Comparison of ENCODE assay signal across 14 cellular contexts in the genomic region with DNA sequence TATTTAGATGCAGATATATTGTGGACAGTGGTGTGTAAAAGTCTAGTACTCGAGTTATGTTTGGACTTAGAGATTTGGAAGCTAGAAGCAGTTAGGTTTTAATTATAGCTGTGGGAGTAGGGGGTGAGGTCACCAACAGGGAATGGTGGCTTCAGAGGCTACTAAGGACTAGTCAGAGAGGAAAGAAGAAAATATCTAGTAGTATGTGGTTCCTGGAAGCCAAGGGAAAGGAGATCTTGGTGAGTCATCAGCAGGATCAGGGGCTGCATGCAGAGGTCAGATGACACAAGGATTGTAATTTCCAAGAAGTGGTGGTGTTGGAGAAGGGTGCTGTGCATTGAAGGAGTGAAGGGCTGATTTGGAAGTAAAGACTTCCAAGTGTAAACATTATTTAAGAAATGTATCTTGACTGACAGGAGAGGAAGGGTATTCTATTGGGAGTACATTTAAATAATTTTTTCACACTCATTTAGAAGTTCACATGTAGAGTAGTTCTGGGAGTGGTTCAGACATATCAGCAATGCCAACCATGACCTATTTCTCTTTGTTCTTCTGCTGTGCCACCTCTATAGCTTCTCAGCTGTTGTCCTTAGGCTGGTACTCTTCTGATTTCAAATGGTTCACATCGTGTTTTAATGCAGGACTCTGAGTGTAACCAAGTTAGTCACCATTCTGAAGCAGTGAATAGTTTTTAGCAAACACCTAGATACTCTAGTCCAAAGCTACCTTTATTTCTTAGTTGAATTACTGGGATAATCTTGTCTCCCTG. TPM values are rescaled to one million over a fixed set of nuclear protein-coding genes. Genes with fewer than 3 reads are reported as not detected.
DNase-seq lines count a peak whose midpoint lies in the region; ATAC-seq and TF ChIP-seq lines count a peak whose summit lies in the region.
"Had no signal": no experiment of that assay in that cellular context is flagged by ENCODE, and none has a peak within 500 bp of the region (broad histone marks: within the 10 kb centered on the region; RNA-seq: fewer than 3 reads in every experiment).

No MANE protein-coding gene starts in this region.

- no peaks in the 10 kb centered on the region for H3K9me3 ChIP-seq in HCT116 (ENCODE audit: control insufficient read depth in 1 of 2, insufficient read depth in 1 of 2, low read depth in 1 of 2, low read length in 2 of 2)
- H3K9me3 ChIP-seq: right lobe of liver had no signal

- intact Hi-C loops in HCT116 (cut with micrococcal nuclease) = loop anchor here (5.0 kb wide), 1 partner anchor 228 kb away; no protein-coding TSS in a partner anchor
- intact Hi-C loops in activated T-helper 2 cell treated with anti-CD3 and anti-CD28 coated beads, Interferon-gamma antibody, Interleukin-2, Interleukin-4, amounts not matched to agents 10 μg/mL and 5 μg/mL and 100 μg/mL, durations not matched to agents 14 hours and 24 hours and 36 hours (cut with micrococcal nuclease) = no loop called here

- H3K9me3 Mint-ChIP-seq in activated T-helper 2 cell treated with anti-CD3 and anti-CD28 coated beads, Interferon-gamma antibody, Interleukin-2, Interleukin-4, amounts not matched to agents 10 μg/mL and 5 μg/mL and 100 μg/mL, durations not matched to agents 14 hours and 24 hours and 36 hours = no peaks in the 10 kb centered on the region
- H3K9me3 Mint-ChIP-seq: activated naive CD8-positive, alpha-beta T cell treated with anti-CD3 and anti-CD28 coated beads, Interleukin-2, amount 10 ng/mL, durations not matched to agents 7 days and 5 days; stimulated activated memory B cell treated with anti-CD40 and anti-IgM and Interleukin-4, amounts not matched to agents 10 μg/mL and 1 μg/mL and 100 μg/mL, for 72 hours; T-helper 1 cell treated with Interleukin-12 subunit alpha and Interleukin-12 subunit beta and Interleukin-4 antibody, amounts not matched to agents 30 μg/mL and 1 μg/mL, for 36 hours had no signal

- no peak overlapping the region for H3K4me3 Mint-ChIP-seq in activated T-helper 2 cell treated with anti-CD3 and anti-CD28 coated beads, Interferon-gamma antibody, Interleukin-2, Interleukin-4, amounts not matched to agents 10 μg/mL and 5 μg/mL and 100 μg/mL, durations not matched to agents 14 hours and 24 hours and 36 hours (ENCODE audit: low read depth)
- H3K4me3 Mint-ChIP-seq: activated naive CD8-positive, alpha-beta T cell treated with anti-CD3 and anti-CD28 coated beads, Interleukin-2, amount 10 ng/mL, durations not matched to agents 7 days and 5 days; stimulated activated memory B cell treated with anti-CD40 and anti-IgM and Interleukin-4, amounts not matched to agents 10 μg/mL and 1 μg/mL and 100 μg/mL, for 72 hours; T-helper 1 cell treated with Interleukin-12 subunit alpha and Interleukin-12 subunit beta and Interleukin-4 antibody, amounts not matched to agents 30 μg/mL and 1 μg/mL, for 36 hours had no signal

- ATAC-seq in HCT116 = peak; percentile 70; the same call in 1 of the 2 replicates
- ATAC-seq in HG02938 (IDR thresholded peaks at IDR 0.05; ENCODE audit: unreplicated experiment) = no peak
- no peak for ATAC-seq in GM19397 (IDR thresholded peaks at IDR 0.05; ENCODE audit: unreplicated experiment)
- ATAC-seq: stimulated activated memory B cell treated with anti-CD40 and anti-IgM and Interleukin-4, amounts not matched to agents 10 μg/mL and 1 μg/mL and 100 μg/mL, for 72 hours had no signal

- H4K20me1 ChIP-seq in HCT116 (ENCODE audit: insufficient read depth) = peaks cover 8% of the 10 kb centered on the region; the same call in 1 of the 2 replicates

- peaks cover 2% of the 10 kb centered on the region for H3K4me1 Mint-ChIP-seq in activated T-helper 2 cell treated with anti-CD3 and anti-CD28 coated beads, Interferon-gamma antibody, Interleukin-2, Interleukin-4, amounts not matched to agents 10 μg/mL and 5 μg/mL and 100 μg/mL, durations not matched to agents 14 hours and 24 hours and 36 hours (ENCODE audit: low read depth)
- H3K4me1 Mint-ChIP-seq: stimulated activated memory B cell treated with anti-CD40 and anti-IgM and Interleukin-4, amounts not matched to agents 10 μg/mL and 1 μg/mL and 100 μg/mL, for 72 hours had no signal

- H2AFZ ChIP-seq in HCT116 (ENCODE audit: low read depth, low read length, poor library complexity, severe bottlenecking) = no peak overlapping the region

- POLR2A ChIA-PET in AG04449 (lab: Yijun Ruan, JAX) (no interaction called here), HCT116 (lab: Charles Lee) (no interaction called here)

- no peak for TF ChIP-seq CTCF in AG04449 (IDR thresholded peaks at IDR 0.05; ENCODE audit: insufficient read depth, low read length, missing control alignments)
- no peak for TF ChIP-seq CTCF in HCT116 (IDR thresholded peaks at IDR 0.05 in 2 of 3, conservative IDR thresholded peaks at IDR 0.05 in 1 of 3; ENCODE audit: borderline replicate concordance in 1 of 3, insufficient read depth in 1 of 3, low read depth in 2 of 3, low read length in 2 of 3)

- peak overlapping the region; percentile 24 for H3K4me2 ChIP-seq in HCT116 (ENCODE audit: low read length)

- H3K27me3 Mint-ChIP-seq in activated T-helper 2 cell treated with anti-CD3 and anti-CD28 coated beads, Interferon-gamma antibody, Interleukin-2, Interleukin-4, amounts not matched to agents 10 μg/mL and 5 μg/mL and 100 μg/mL, durations not matched to agents 14 hours and 24 hours and 36 hours (ENCODE audit: low read depth) = no peaks in the 10 kb centered on the region
- H3K27me3 Mint-ChIP-seq: activated naive CD8-positive, alpha-beta T cell treated with anti-CD3 and anti-CD28 coated beads, Interleukin-2, amount 10 ng/mL, durations not matched to agents 7 days and 5 days; stimulated activated memory B cell treated with anti-CD40 and anti-IgM and Interleukin-4, amounts not matched to agents 10 μg/mL and 1 μg/mL and 100 μg/mL, for 72 hours had no signal

- CTCF ChIA-PET in AG04449 (lab: Yijun Ruan, JAX) (interaction anchor here (0.8 to 6.1 kb wide), 4 partner anchors 11 to 878 kb away, joined by 3 to 50 read pairs (median 12); no protein-coding TSS in a partner anchor), HCT116 (lab: Charles Lee) (interaction anchor here (0.6 kb wide), 1 partner anchor 19 kb away, joined by 3 read pairs; no protein-coding TSS in a partner anchor)

- RAD21 ChIA-PET in HCT116 (lab: Charles Lee; ENCODE audit: low non-redundant PET in 1 of 2, low total read pairs in 2 of 2, uncharacterized antibody in 2 of 2, unreplicated experiment in 2 of 2) = no interaction called here

- H3K4me1 ChIP-seq in HCT116 (ENCODE audit: control insufficient read depth in 1 of 2, insufficient read depth in 2 of 2, low read length in 2 of 2) = peaks cover 5 to 17% of the 10 kb centered on the region in 2 experiments; a peak in 3 of 4 replicates
- H3K4me1 ChIP-seq: right lobe of liver had no signal

- peak overlapping the region; percentile 20; the same call in 1 of the 2 replicates for H3K27ac ChIP-seq in HCT116 (ENCODE audit: low read depth, low read length)
- H3K27ac ChIP-seq: right lobe of liver had no signal

- DNase-seq in AG04449 (ENCODE audit: low read depth, low spot score) (peak; percentile 78), HCT116 (ENCODE audit: low read depth, low spot score) (no peak), islet precursor cell (peak; percentile 85), NCI-H1930 (lab: John Stamatoyannopoulos, UW) (no peak)
- no peak for DNase-seq in activated T-helper 2 cell treated with anti-CD3 and anti-CD28 coated beads, Interferon-gamma antibody, Interleukin-2, Interleukin-4, amounts not matched to agents 10 μg/mL and 5 μg/mL and 100 μg/mL, durations not matched to agents 14 hours and 24 hours and 36 hours (ENCODE audit: low spot score)
- no peak for DNase-seq in activated effector memory CD4-positive, alpha-beta T cell treated with anti-CD3 and anti-CD28 coated beads, Interleukin-2, amount 50 U/mL, for 16 hours
- DNase-seq: activated naive CD8-positive, alpha-beta T cell treated with anti-CD3 and anti-CD28 coated beads, Interleukin-2, amount 10 ng/mL, durations not matched to agents 7 days and 5 days; DMS79; NCI-H2029; right lobe of liver had no signal

- peaks cover 28 to 38% of the 10 kb centered on the region in 2 experiments for H3K36me3 ChIP-seq in HCT116 (ENCODE audit: control insufficient read depth in 1 of 2, insufficient read depth in 2 of 2, low read length in 2 of 2)

- no peak for TF ChIP-seq POLR2A in HCT116 (IDR thresholded peaks at IDR 0.05; ENCODE audit: borderline replicate concordance, extremely low read depth, insufficient read depth, insufficient read length)

- peaks cover 42% of the 10 kb centered on the region for H3K36me3 Mint-ChIP-seq in activated T-helper 2 cell treated with anti-CD3 and anti-CD28 coated beads, Interferon-gamma antibody, Interleukin-2, Interleukin-4, amounts not matched to agents 10 μg/mL and 5 μg/mL and 100 μg/mL, durations not matched to agents 14 hours and 24 hours and 36 hours (ENCODE audit: low read depth)

- H3K9me2 ChIP-seq in HCT116 (ENCODE audit: insufficient read depth) = no peaks in the 10 kb centered on the region

- no peak overlapping the region for H3K9ac ChIP-seq in HCT116 (ENCODE audit: low read length)

- no peak overlapping the region for H3K4me3 ChIP-seq in AG04449 (ENCODE audit: low read depth, low read length)
- H3K4me3 ChIP-seq in HCT116 (replicated peaks in 1 of 2; ENCODE audit: low read depth in 1 of 2, low read length in 2 of 2) = no peak overlapping the region
- H3K4me3 ChIP-seq: right lobe of liver had no signal

- peak overlapping the region; percentile 2 for H3K27ac Mint-ChIP-seq in activated T-helper 2 cell treated with anti-CD3 and anti-CD28 coated beads, Interferon-gamma antibody, Interleukin-2, Interleukin-4, amounts not matched to agents 10 μg/mL and 5 μg/mL and 100 μg/mL, durations not matched to agents 14 hours and 24 hours and 36 hours
- H3K27ac Mint-ChIP-seq: activated naive CD8-positive, alpha-beta T cell treated with anti-CD3 and anti-CD28 coated beads, Interleukin-2, amount 10 ng/mL, durations not matched to agents 7 days and 5 days; stimulated activated memory B cell treated with anti-CD40 and anti-IgM and Interleukin-4, amounts not matched to agents 10 μg/mL and 1 μg/mL and 100 μg/mL, for 72 hours; T-helper 1 cell treated with Interleukin-12 subunit alpha and Interleukin-12 subunit beta and Interleukin-4 antibody, amounts not matched to agents 30 μg/mL and 1 μg/mL, for 36 hours had no signal

- no TSS peak for BruUV-seq in HCT116 (replicated peaks; lab: Mats Ljungman, UMichigan)

- TF ChIP-seq RAD21 in HCT116 (IDR thresholded peaks at IDR 0.05; ENCODE audit: low read depth) = no peak

- H3K27me3 ChIP-seq in HCT116 (ENCODE audit: insufficient read depth, low read length) = no peaks in the 10 kb centered on the region
- H3K27me3 ChIP-seq: right lobe of liver had no signal

- H3K79me2 ChIP-seq in HCT116 (ENCODE audit: insufficient read depth, low read length) = peaks cover 23% of the 10 kb centered on the region

TF ChIP-seq in HCT116, 20 proteins besides CTCF, POLR2A, EP300 and RAD21 (continues in another document):
- TF ChIP-seq SP1 (IDR thresholded peaks at IDR 0.05; ENCODE audit: low read depth) (peak; percentile 30; the same call in 1 of the 2 replicates), FOSL1 (IDR thresholded peaks at IDR 0.05; ENCODE audit: low read depth) (peak; percentile 49; the same call in 1 of the 2 replicates), EZH2 (IDR thresholded peaks at IDR 0.05) (no peak)

RNA-seq across cellular contexts. Expression of a gene that starts 59.2 kb away (rescaled TPM):
- total RNA-seq in HCT116 (2021; ENCODE audit: unreplicated experiment) = 142 TPM
- polyA plus RNA-seq in HCT116 (2012) = 49.5 and 66.8 TPM in 2 replicates
- total RNA-seq in activated T-helper 2 cell treated with anti-CD3 and anti-CD28 coated beads, Interferon-gamma antibody, Interleukin-2, Interleukin-4, amounts not matched to agents 10 μg/mL and 5 μg/mL and 100 μg/mL, durations not matched to agents 14 hours and 24 hours and 36 hours = 72.5 and 74.0 TPM in 2 replicates

Comparison
In these comparisons a context has a peak if more than half of its experiments do, and no peak if none do; other contexts are left out.
1. DNase-seq: peak in AG04449 (single experiment) and islet precursor cell (single experiment); none in HCT116 (single experiment), activated T-helper 2 cell treated with anti-CD3 and anti-CD28 coated beads, Interferon-gamma antibody, Interleukin-2, Interleukin-4, amounts not matched to agents 10 μg/mL and 5 μg/mL and 100 μg/mL, durations not matched to agents 14 hours and 24 hours and 36 hours (single experiment), activated effector memory CD4-positive, alpha-beta T cell treated with anti-CD3 and anti-CD28 coated beads, Interleukin-2, amount 50 U/mL, for 16 hours (single experiment) and NCI-H1930 (0 of 2).